ENCODE assay signal across 19 cellular contexts in genomic region chr20:45029884-45030283, GRCh38.
"Had no signal": no experiment of that assay in that cellular context is flagged by ENCODE, and none has a peak within 500 bp of the region (broad histone marks: within the 10 kb centered on the region; RNA-seq: fewer than 3 reads in every experiment).

No MANE protein-coding gene starts in this region.

- H3K9me3 Mint-ChIP-seq: activated naive CD8-positive, alpha-beta T cell treated with anti-CD3 and anti-CD28 coated beads, Interleukin-2, amount 10 ng/mL, durations not matched to agents 7 days and 5 days; dendritic cell treated with granulocyte-macrophage colony-stimulating factor and Interleukin-4, amounts not matched to agents 40 ng/mL and 50 ng/mL, for 4 days; neural crest cell; WTC11 had no signal

- H3K27me3 ChIP-seq: suprapubic skin had no signal

- H3K9me3 ChIP-seq: prostate gland, suprapubic skin had no signal

- H3K27me3 Mint-ChIP-seq: activated naive CD8-positive, alpha-beta T cell treated with anti-CD3 and anti-CD28 coated beads, Interleukin-2, amount 10 ng/mL, durations not matched to agents 7 days and 5 days; dendritic cell treated with granulocyte-macrophage colony-stimulating factor and Interleukin-4, amounts not matched to agents 40 ng/mL and 50 ng/mL, for 4 days had no signal

- H3K4me3 ChIP-seq: prostate gland, skin epidermis, suprapubic skin had no signal

- DNase-seq: activated CD4-positive, alpha-beta T cell treated with anti-CD3 and anti-CD28 coated beads, Interleukin-2, amount 50 U/mL, for 4 hours; activated naive CD8-positive, alpha-beta T cell treated with anti-CD3 and anti-CD28 coated beads, Interleukin-2, amount 10 ng/mL, durations not matched to agents 7 days and 5 days; anterior cingulate cortex; cerebellar nuclear complex; head of caudate nucleus; right cardiac atrium; SHP77 treated with DMSO at 0.1 percent for 48 hours; stimulated activated CD4-positive, alpha-beta T cell treated with anti-CD3 and anti-CD28 coated beads, Interleukin-15, amount 100 ng/mL, for 24 hours; stimulated activated CD4-positive, alpha-beta T cell treated with anti-CD3 and anti-CD28 coated beads, Interleukin-4, amount 100 ng/mL, for 1 hour; stimulated activated naive CD4-positive, alpha-beta T cell treated with Interleukin-2 at 50 U/mL for 16 hours; T-helper 2 cell; trophoblast cell had no signal

- H3K4me3 Mint-ChIP-seq: activated naive CD8-positive, alpha-beta T cell treated with anti-CD3 and anti-CD28 coated beads, Interleukin-2, amount 10 ng/mL, durations not matched to agents 7 days and 5 days; dendritic cell treated with granulocyte-macrophage colony-stimulating factor and Interleukin-4, amounts not matched to agents 40 ng/mL and 50 ng/mL, for 4 days; neural crest cell; WTC11 had no signal

- H3K27ac Mint-ChIP-seq: activated naive CD8-positive, alpha-beta T cell treated with anti-CD3 and anti-CD28 coated beads, Interleukin-2, amount 10 ng/mL, durations not matched to agents 7 days and 5 days; dendritic cell treated with granulocyte-macrophage colony-stimulating factor and Interleukin-4, amounts not matched to agents 40 ng/mL and 50 ng/mL, for 4 days; WTC11 had no signal

- H3K36me3 ChIP-seq: prostate gland had no signal

- H3K4me1 ChIP-seq: prostate gland, suprapubic skin had no signal

- H3K27ac ChIP-seq: prostate gland, skin epidermis, suprapubic skin had no signal

- ATAC-seq: right cardiac atrium, SK-N-SH treated with all-trans-retinoic acid at 6 μM for 48 hours, WTC11 had no signal

- H3K4me1 Mint-ChIP-seq: neural crest cell had no signal
